28 cellular contexts compared by ENCODE assay signal in genomic region chr4:36492590-36492989, GRCh38.
"Had no signal": no experiment of that assay in that cellular context is flagged by ENCODE, and none has a peak within 500 bp of the region (broad histone marks: within the 10 kb centered on the region; RNA-seq: fewer than 3 reads in every experiment).

No MANE protein-coding gene starts in this region.

- H3K27ac ChIP-seq: neural progenitor cell, ovary, parathyroid adenoma, psoas muscle, skin epidermis, spleen, suprapubic skin, testis, tibial artery, transverse colon, upper lobe of right lung, uterus had no signal

- H3K27me3 ChIP-seq: neural progenitor cell, ovary, spleen, suprapubic skin, testis, tibial artery, transverse colon, upper lobe of right lung, uterus had no signal

- H3K9me3 ChIP-seq: ovary, psoas muscle, spleen, suprapubic skin, testis, tibial artery, transverse colon, upper lobe of right lung, uterus had no signal

- H3K4me2 ChIP-seq: neural progenitor cell, smooth muscle cell had no signal

- H3K9ac ChIP-seq: neural progenitor cell, parathyroid adenoma had no signal

- DNase-seq: natural killer cell; occipital lobe; ovary; posterior cingulate gyrus; psoas muscle; right cardiac atrium; spleen; stimulated activated CD4-positive, alpha-beta T cell treated with anti-CD3 and anti-CD28 coated beads, Interleukin-12 subunit alpha, Interleukin-12 subunit beta, amount 100 ng/mL, for 4 hours; stimulated activated CD4-positive, alpha-beta T cell treated with anti-CD3 and anti-CD28 coated beads, Interleukin-1b, Interleukin-23, amount 100 ng/mL, for 48 hours; stimulated activated CD4-positive, alpha-beta T cell treated with anti-CD3 and anti-CD28 coated beads, Interleukin-4, amount 100 ng/mL, for 1 hour; stimulated activated CD4-positive, alpha-beta T cell treated with anti-CD3 and anti-CD28 coated beads, Interleukin-4, amount 100 ng/mL, for 4 hours; stimulated activated CD8-positive, alpha-beta memory T cell treated with anti-CD3 and anti-CD28 coated beads, Interleukin-4, amount 100 ng/mL, for 48 hours; stimulated activated naive CD4-positive, alpha-beta T cell; stimulated activated naive CD8-positive, alpha-beta T cell treated with anti-CD3 and anti-CD28 coated beads, Interleukin-15, amount 100 ng/mL, for 72 hours; stimulated activated naive CD8-positive, alpha-beta T cell treated with anti-CD3 and anti-CD28 coated beads, Interleukin-15, Interleukin-2, amounts not matched to agents 100 U/mL and 50 U/mL, for 24 hours; substantia nigra; testis; tibial artery; transverse colon; upper lobe of right lung; uterus had no signal

- H3K4me3 ChIP-seq: neural progenitor cell, ovary, psoas muscle, skin epidermis, smooth muscle cell, spleen, suprapubic skin, testis, tibial artery, transverse colon, upper lobe of right lung, uterus had no signal

- ATAC-seq: natural killer cell; psoas muscle; right cardiac atrium; sciatic nerve; stimulated activated memory B cell treated with anti-CD40 and anti-IgM and Interleukin-4, amounts not matched to agents 10 μg/mL and 1 μg/mL and 100 μg/mL, for 72 hours; stimulated activated naive CD8-positive, alpha-beta T cell treated with anti-CD3 and anti-CD28 coated beads, Interleukin-15, amount 100 ng/mL, for 72 hours; stimulated activated naive CD8-positive, alpha-beta T cell treated with anti-CD3 and anti-CD28 coated beads, Interleukin-15, Interleukin-2, amounts not matched to agents 100 U/mL and 50 U/mL, for 24 hours; upper lobe of right lung had no signal

- H3K36me3 ChIP-seq: neural progenitor cell, ovary, spleen, suprapubic skin, tibial artery, transverse colon, upper lobe of right lung, uterus had no signal

- H2AFZ ChIP-seq: neural progenitor cell, parathyroid adenoma had no signal

- H3K4me1 ChIP-seq: parathyroid adenoma, psoas muscle, spleen, suprapubic skin, testis, tibial artery, transverse colon, upper lobe of right lung, uterus had no signal
